ENCODE assay signal across 28 cellular contexts in genomic region chr11:78787696-78788095, GRCh38.
"Had no signal": no experiment of that assay in that cellular context is flagged by ENCODE, and none has a peak within 500 bp of the region (broad histone marks: within the 10 kb centered on the region; RNA-seq: fewer than 3 reads in every experiment).

No MANE protein-coding gene starts in this region.

- H3K27ac Mint-ChIP-seq: activated CD4-positive, alpha-beta T cell treated with anti-CD3 and anti-CD28 coated beads, Interleukin-2, amount 10 ng/mL, durations not matched to agents 24 days and 14 days; activated CD8-positive, alpha-beta T cell treated with anti-CD3 and anti-CD28 coated beads for 36 hours; activated naive CD4-positive, alpha-beta T cell treated with anti-CD3 and anti-CD28 coated beads, Interleukin-2, amount 50 U/mL, for 24 hours; activated naive CD8-positive, alpha-beta T cell treated with anti-CD3 and anti-CD28 coated beads, Interleukin-2, amount 10 ng/mL, durations not matched to agents 7 days and 5 days; activated T-cell treated with anti-CD3 and anti-CD28 coated beads, Interleukin-2, amount 50 U/mL, for 72 hours; activated T-helper 17 cell treated with anti-CD3 and anti-CD28 coated beads, Interleukin-2, amount 50 U/mL, for 72 hours; T-helper 1 cell treated with Interleukin-12 subunit alpha and Interleukin-12 subunit beta and Interleukin-4 antibody, amounts not matched to agents 30 μg/mL and 1 μg/mL, for 36 hours; T-helper 2 cell treated with Interferon-gamma antibody and Interleukin-4, amounts not matched to agents 5 μg/mL and 100 μg/mL, for 36 hours had no signal

- H3K4me3 Mint-ChIP-seq: activated CD4-positive, alpha-beta T cell treated with anti-CD3 and anti-CD28 coated beads, Interleukin-2, amount 10 ng/mL, durations not matched to agents 24 days and 14 days; activated CD8-positive, alpha-beta T cell treated with anti-CD3 and anti-CD28 coated beads for 36 hours; activated naive CD4-positive, alpha-beta T cell treated with anti-CD3 and anti-CD28 coated beads, Interleukin-2, amount 50 U/mL, for 24 hours; activated naive CD8-positive, alpha-beta T cell treated with anti-CD3 and anti-CD28 coated beads, Interleukin-2, amount 10 ng/mL, durations not matched to agents 7 days and 5 days; activated T-cell treated with anti-CD3 and anti-CD28 coated beads, Interleukin-2, amount 50 U/mL, for 72 hours; activated T-helper 17 cell treated with anti-CD3 and anti-CD28 coated beads, Interleukin-2, amount 50 U/mL, for 72 hours; T-helper 1 cell treated with Interleukin-12 subunit alpha and Interleukin-12 subunit beta and Interleukin-4 antibody, amounts not matched to agents 30 μg/mL and 1 μg/mL, for 36 hours; T-helper 2 cell treated with Interferon-gamma antibody and Interleukin-4, amounts not matched to agents 5 μg/mL and 100 μg/mL, for 36 hours had no signal

- H3K27me3 Mint-ChIP-seq: activated T-helper 17 cell treated with anti-CD3 and anti-CD28 coated beads, Interleukin-2, amount 50 U/mL, for 72 hours had no signal

- H3K9me3 Mint-ChIP-seq: activated CD4-positive, alpha-beta T cell treated with anti-CD3 and anti-CD28 coated beads, Interleukin-2, amount 10 ng/mL, durations not matched to agents 24 days and 14 days; activated CD8-positive, alpha-beta T cell treated with anti-CD3 and anti-CD28 coated beads for 36 hours; activated naive CD4-positive, alpha-beta T cell treated with anti-CD3 and anti-CD28 coated beads, Interleukin-2, amount 50 U/mL, for 24 hours; activated naive CD8-positive, alpha-beta T cell treated with anti-CD3 and anti-CD28 coated beads, Interleukin-2, amount 10 ng/mL, durations not matched to agents 7 days and 5 days; activated T-cell treated with anti-CD3 and anti-CD28 coated beads, Interleukin-2, amount 50 U/mL, for 72 hours; activated T-helper 17 cell treated with anti-CD3 and anti-CD28 coated beads, Interleukin-2, amount 50 U/mL, for 72 hours; T-helper 1 cell treated with Interleukin-12 subunit alpha and Interleukin-12 subunit beta and Interleukin-4 antibody, amounts not matched to agents 30 μg/mL and 1 μg/mL, for 36 hours; T-helper 2 cell treated with Interferon-gamma antibody and Interleukin-4, amounts not matched to agents 5 μg/mL and 100 μg/mL, for 36 hours had no signal

- H3K36me3 Mint-ChIP-seq: activated naive CD4-positive, alpha-beta T cell treated with anti-CD3 and anti-CD28 coated beads, Interleukin-2, amount 50 U/mL, for 24 hours; activated naive CD8-positive, alpha-beta T cell treated with anti-CD3 and anti-CD28 coated beads, Interleukin-2, amount 10 ng/mL, durations not matched to agents 7 days and 5 days had no signal

- H3K27me3 ChIP-seq: adrenal gland, brain microvascular endothelial cell, SJSA1 had no signal

- H3K9me3 ChIP-seq: adrenal gland, SJSA1, SK-N-SH had no signal

- H3K36me3 ChIP-seq: adrenal gland, brain microvascular endothelial cell, SJSA1 had no signal

- DNase-seq: activated CD4-positive, alpha-beta T cell treated with anti-CD3 and anti-CD28 coated beads, Interleukin-2, amount 10 ng/mL, durations not matched to agents 24 days and 14 days; activated CD4-positive, alpha-beta T cell treated with anti-CD3 and anti-CD28 coated beads, Interleukin-2, amount 50 U/mL, for 4 hours; activated CD8-positive, alpha-beta T cell treated with anti-CD3 and anti-CD28 coated beads for 36 hours; activated effector memory CD4-positive, alpha-beta T cell treated with anti-CD3 and anti-CD28 coated beads, Interleukin-2, amount 50 U/mL, for 16 hours; activated naive CD4-positive, alpha-beta T cell; activated naive CD8-positive, alpha-beta T cell treated with anti-CD3 and anti-CD28 coated beads, Interleukin-2, amount 10 ng/mL, durations not matched to agents 7 days and 5 days; activated T-cell treated with anti-CD3 and anti-CD28 coated beads, Interleukin-2, amount 50 U/mL, for 1 hour; activated T-cell treated with anti-CD3 and anti-CD28 coated beads, Interleukin-2, amount 50 U/mL, for 72 hours; adrenal gland; brain microvascular endothelial cell; Karpas-422; KBM-7; NCI-H1105; NCI-H1417 treated with DMSO at 0.1 percent for 48 hours; NCI-H187 treated with DMSO at 0.1 percent for 48 hours; NCI-H2081; NCI-H2171 treated with DMSO at 0.1 percent for 48 hours; NCI-H2227 treated with DMSO at 0.1 percent for 48 hours; NCI-H446; NCI-H510A treated with DMSO at 0.1 percent for 48 hours; NCI-H69; SHP77 treated with DMSO at 0.1 percent for 48 hours; SK-N-SH had no signal

- H3K27ac ChIP-seq: adrenal gland, brain microvascular endothelial cell, SJSA1 had no signal

- H3K4me1 Mint-ChIP-seq: activated CD4-positive, alpha-beta T cell treated with anti-CD3 and anti-CD28 coated beads, Interleukin-2, amount 10 ng/mL, durations not matched to agents 24 days and 14 days; activated naive CD4-positive, alpha-beta T cell treated with anti-CD3 and anti-CD28 coated beads, Interleukin-2, amount 50 U/mL, for 24 hours; activated T-helper 17 cell treated with anti-CD3 and anti-CD28 coated beads, Interleukin-2, amount 50 U/mL, for 72 hours had no signal

- H3K4me3 ChIP-seq: adrenal gland, SJSA1 had no signal

- H3K4me1 ChIP-seq: adrenal gland had no signal
